Comparison of ENCODE assay signal across 10 cellular contexts in the genomic region with DNA sequence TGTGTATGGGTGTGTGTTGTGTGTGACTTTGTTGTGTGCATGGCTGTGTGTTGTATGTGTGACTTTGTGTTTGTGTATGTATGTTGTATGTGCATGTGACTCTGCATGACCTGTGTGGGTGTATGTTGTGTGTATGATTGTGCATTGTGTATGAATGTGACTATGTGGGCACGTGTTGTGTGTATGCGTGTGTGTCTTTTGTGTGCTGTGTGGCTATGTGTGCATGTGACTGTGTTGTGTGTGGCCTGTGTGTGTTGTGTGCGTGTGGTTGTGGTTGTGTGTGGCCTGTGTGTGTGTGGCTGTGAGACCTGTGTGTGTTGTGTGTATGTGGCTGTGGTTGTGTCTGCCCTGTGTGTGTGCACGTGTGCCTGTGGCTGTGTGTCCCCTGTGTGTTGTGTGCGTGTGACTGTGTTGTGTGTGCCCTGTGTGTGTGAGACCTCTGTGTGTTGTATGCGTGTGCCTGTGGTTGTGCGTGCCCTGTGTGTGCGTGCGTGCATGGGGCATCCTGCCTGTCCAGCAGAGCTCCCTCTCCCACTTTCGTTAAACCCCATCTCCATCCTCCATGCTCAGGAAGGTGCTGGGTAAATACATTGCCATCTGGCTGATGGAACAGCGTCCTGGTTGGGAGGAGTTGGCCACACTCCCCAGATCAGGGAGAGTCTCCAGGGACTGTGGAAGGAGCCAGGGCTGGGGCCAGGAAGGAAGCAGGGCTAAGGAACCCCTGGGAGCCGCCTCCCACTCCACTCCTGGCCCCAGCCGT.
DNase-seq lines count a peak whose midpoint lies in the region; ATAC-seq and TF ChIP-seq lines count a peak whose summit lies in the region.
"Had no signal": no experiment of that assay in that cellular context is flagged by ENCODE, and none has a peak within 500 bp of the region (broad histone marks: within the 10 kb centered on the region; RNA-seq: fewer than 3 reads in every experiment).

No MANE protein-coding gene starts in this region.

- no peak overlapping the region for H2AFZ ChIP-seq in fibroblast of lung (ENCODE audit: low read length)

- no peak overlapping the region for H3K4me3 ChIP-seq in fibroblast of lung (replicated peaks in 1 of 4; ENCODE audit: control extremely low read depth in 1 of 4, insufficient read depth in 1 of 4, low read depth in 3 of 4, low read length in 4 of 4)
- no peak overlapping the region for H3K4me3 ChIP-seq in gastrocnemius medialis
- H3K4me3 ChIP-seq: Peyer's patch had no signal

- H3K36me3 ChIP-seq in fibroblast of lung (ENCODE audit: control insufficient read depth, insufficient read depth, low read length) (no peaks in the 10 kb centered on the region), gastrocnemius medialis (no peaks in the 10 kb centered on the region)
- H3K36me3 ChIP-seq: Peyer's patch had no signal

- H3K27me3 ChIP-seq in fibroblast of lung (ENCODE audit: control insufficient read depth, insufficient read depth, low read length) (no peaks in the 10 kb centered on the region), gastrocnemius medialis (no peaks in the 10 kb centered on the region)
- H3K27me3 ChIP-seq: Peyer's patch had no signal

- no peak for TF ChIP-seq POLR2A in gastrocnemius medialis (IDR thresholded peaks at IDR 0.05)

- H4K20me1 ChIP-seq in fibroblast of lung (ENCODE audit: control insufficient read depth, extremely low read depth, insufficient read depth, low read length), result no peaks in the 10 kb centered on the region

- H3K4me2 ChIP-seq in fibroblast of lung (ENCODE audit: extremely low read depth, insufficient read depth, low read length), result peak overlapping the region; percentile 49

- H3K9ac ChIP-seq in fibroblast of lung (ENCODE audit: insufficient read depth, low read length), result no peak overlapping the region

- ATAC-seq in gastrocnemius medialis, result peak; percentile 29 to 37
- ATAC-seq in GM19328 (IDR thresholded peaks at IDR 0.05; ENCODE audit: unreplicated experiment), result no peak
- ATAC-seq in HG03045 (IDR thresholded peaks at IDR 0.05; ENCODE audit: unreplicated experiment), result no peak

- peak; percentile 10 for DNase-seq in EL
- DNase-seq in NCI-H460 (ENCODE audit: extremely low read depth, low read depth), result peak; percentile 37
- peak; percentile 36 to 56 for DNase-seq in fibroblast of lung (ENCODE audit: low read depth in 2 of 2)
- no peak for DNase-seq in gastrocnemius medialis
- DNase-seq in NCI-H748 treated with DMSO at 0.1 percent for 48 hours (lab: John Stamatoyannopoulos, UW), result no peak
- no peak for DNase-seq in NCI-H1930 (lab: John Stamatoyannopoulos, UW)
- DNase-seq: Peyer's patch; stimulated activated CD4-positive, alpha-beta T cell treated with anti-CD3 and anti-CD28 coated beads, Interleukin-12 subunit alpha, Interleukin-12 subunit beta, amount 100 ng/mL, for 4 hours had no signal

- TF ChIP-seq CTCF in fibroblast of lung (conservative IDR thresholded peaks at IDR 0.05 in 1 of 2, IDR thresholded peaks at IDR 0.05 in 1 of 2; ENCODE audit: low read depth in 1 of 2, low read length in 2 of 2) (no peak), gastrocnemius medialis (IDR thresholded peaks at IDR 0.05 in 4 of 5, conservative IDR thresholded peaks at IDR 0.05 in 1 of 5) (no peak)

- no peaks in the 10 kb centered on the region for H3K79me2 ChIP-seq in fibroblast of lung (ENCODE audit: control insufficient read depth, insufficient read depth, low read length)

- in situ Hi-C loops in gastrocnemius medialis (cut with MboI; ENCODE audit: low sequenced_read_pairs in 4 of 4), result no loop called here

- H3K27ac ChIP-seq in fibroblast of lung (ENCODE audit: insufficient read depth, low read length), result no peak overlapping the region
- peak overlapping the region in 3 of 4 donors; percentile 10 to 29 (median 27) for H3K27ac ChIP-seq in gastrocnemius medialis

- H3K9me3 ChIP-seq in fibroblast of lung (ENCODE audit: control insufficient read depth, insufficient read depth, low read depth, low read length) (no peaks in the 10 kb centered on the region), gastrocnemius medialis (no peaks in the 10 kb centered on the region)
- H3K9me3 ChIP-seq: Peyer's patch had no signal

- intact Hi-C loops in gastrocnemius medialis (cut with DNase I; ENCODE audit: low total_unique reads), result no loop called here

- H3K4me1 ChIP-seq in fibroblast of lung (ENCODE audit: control insufficient read depth, extremely low read depth, insufficient read depth, low read length) (peaks cover 12% of the 10 kb centered on the region), gastrocnemius medialis (peaks cover 19 to 22% of the 10 kb centered on the region in 2 donors)

Comparison
In these comparisons a context has a peak if more than half of its experiments do, and no peak if none do; other contexts are left out.
1. DNase-seq: peak in EL (single experiment), NCI-H460 (single experiment) and fibroblast of lung (2 of 2); none in gastrocnemius medialis (0 of 2), NCI-H748 treated with DMSO at 0.1 percent for 48 hours (single experiment) and NCI-H1930 (0 of 2).
2. ATAC-seq: peak in gastrocnemius medialis (2 of 2); none in GM19328 (single experiment) and HG03045 (single experiment).